16 cellular contexts compared by ENCODE assay signal in genomic region chr5:15927710-15928380, GRCh38.
DNase-seq lines count a peak whose midpoint lies in the region; ATAC-seq, FAIRE-seq and TF ChIP-seq lines count a peak whose summit lies in the region.
"Had no signal": no experiment of that assay in that cellular context is flagged by ENCODE, and none has a peak within 500 bp of the region (broad histone marks: within the 10 kb centered on the region; RNA-seq: fewer than 3 reads in every experiment).

No MANE protein-coding gene starts in this region.

- no peaks in the 10 kb centered on the region for H3K4me1 Mint-ChIP-seq in stimulated activated memory B cell treated with anti-CD40 and anti-IgM and Interleukin-4, amounts not matched to agents 10 μg/mL and 1 μg/mL and 100 μg/mL, for 72 hours
- H3K4me1 Mint-ChIP-seq: CD4-positive, alpha-beta memory T cell had no signal

- POLR2A ChIA-PET in HepG2 (lab: Yijun Ruan, JAX): no interaction called here

- no peaks in the 10 kb centered on the region for H3K4me1 ChIP-seq in HepG2 (ENCODE audit: insufficient read depth, low read length)
- no peaks in the 10 kb centered on the region for H3K4me1 ChIP-seq in right lobe of liver
- peaks cover 0 to 4% (median 0%) of the 10 kb centered on the region in 4 donors for H3K4me1 ChIP-seq in esophagus muscularis mucosa
- H3K4me1 ChIP-seq: A549 had no signal

- H2AFZ ChIP-seq in HepG2 (ENCODE audit: low read length): no peak overlapping the region

- no peaks in the 10 kb centered on the region for H3K9me3 Mint-ChIP-seq in stimulated activated memory B cell treated with anti-CD40 and anti-IgM and Interleukin-4, amounts not matched to agents 10 μg/mL and 1 μg/mL and 100 μg/mL, for 72 hours

- no peaks in the 10 kb centered on the region for H3K36me3 Mint-ChIP-seq in stimulated activated memory B cell treated with anti-CD40 and anti-IgM and Interleukin-4, amounts not matched to agents 10 μg/mL and 1 μg/mL and 100 μg/mL, for 72 hours
- H3K36me3 Mint-ChIP-seq: CD4-positive, alpha-beta memory T cell had no signal

- CTCF ChIA-PET in HepG2 (lab: Yijun Ruan, JAX; ENCODE audit: low intra/inter-chr PET ratio, low total read pairs): no interaction called here

- 42% methylated on average over 11 of the region's 38 CpGs for WGBS in HepG2 (ENCODE audit: low lambda C conversion rate)
- WGBS in right lobe of liver (ENCODE audit: insufficient coverage, low coverage, low lambda C conversion rate, missing lambda C conversion rate): 84% methylated on average over 9 of the region's 38 CpGs
- 97% methylated on average over 28 of the region's 38 CpGs for WGBS in esophagus muscularis mucosa

- H3K9me3 ChIP-seq in HepG2 (ENCODE audit: low read length): no peaks in the 10 kb centered on the region
- H3K9me3 ChIP-seq in right lobe of liver: no peaks in the 10 kb centered on the region
- no peaks in the 10 kb centered on the region for H3K9me3 ChIP-seq in esophagus muscularis mucosa
- H3K9me3 ChIP-seq: A549, BE2C, HAP-1 had no signal

- ATAC-seq in HepG2 (peak; percentile 44; the same call in 2 of the 3 replicates), right lobe of liver (no peak), sciatic nerve (peak; percentile 20), HG03097 (IDR thresholded peaks at IDR 0.05; ENCODE audit: low FRiP score, unreplicated experiment) (no peak)
- no peak for ATAC-seq in stimulated activated memory B cell treated with anti-CD40 and anti-IgM and Interleukin-4, amounts not matched to agents 10 μg/mL and 1 μg/mL and 100 μg/mL, for 72 hours
- ATAC-seq: A549 had no signal

- H3K27ac Mint-ChIP-seq in stimulated activated memory B cell treated with anti-CD40 and anti-IgM and Interleukin-4, amounts not matched to agents 10 μg/mL and 1 μg/mL and 100 μg/mL, for 72 hours: no peak overlapping the region
- H3K27ac Mint-ChIP-seq: CD4-positive, alpha-beta memory T cell had no signal

- FAIRE-seq in HepG2 (lab: Jason Lieb, UNC): no peak
- FAIRE-seq: A549, GM12891, HTR-8/SVneo had no signal

- no peaks in the 10 kb centered on the region for H3K79me2 ChIP-seq in HepG2 (ENCODE audit: insufficient read depth, low read length)

- DNase-seq in HepG2 (ENCODE audit: low spot score) (no peak), right lobe of liver (no peak), esophagus muscularis mucosa (ENCODE audit: extremely low spot score) (peak; percentile 62), sciatic nerve (ENCODE audit: low spot score) (no peak), NCI-H1092 (lab: John Stamatoyannopoulos, UW) (no peak)
- DNase-seq: BE2C; CD4-positive, alpha-beta memory T cell; DMS79; GOT3 had no signal

- TF ChIP-seq EP300 in HepG2 (IDR thresholded peaks at IDR 0.05; ENCODE audit: low read depth in 2 of 2, low read length in 2 of 2) (no peak), HepG2 (CRISPR knock-in tag; IDR thresholded peaks at IDR 0.05; ENCODE audit: borderline replicate concordance) (no peak), esophagus muscularis mucosa (IDR thresholded peaks at IDR 0.05) (no peak)

- H3K27me3 ChIP-seq in HepG2 (ENCODE audit: control insufficient read depth in 1 of 2, insufficient read depth in 2 of 2, low read length in 2 of 2): no peaks in the 10 kb centered on the region
- no peaks in the 10 kb centered on the region for H3K27me3 ChIP-seq in right lobe of liver
- no peaks in the 10 kb centered on the region for H3K27me3 ChIP-seq in esophagus muscularis mucosa
- H3K27me3 ChIP-seq: BE2C had no signal

- H3K9ac ChIP-seq in HepG2 (ENCODE audit: insufficient read depth, low read depth, low read length): no peak overlapping the region

- TF ChIP-seq RAD21 in HepG2 (CRISPR knock-in tag; IDR thresholded peaks at IDR 0.05): no peak

- in situ Hi-C loops in HepG2 (cut with HindIII; ENCODE audit: extremely low pct_ligation_motif_present, low pct_unique_long_range_greater_than_20kb): no loop called here

- intact Hi-C loops in HepG2 (cut with micrococcal nuclease; ENCODE audit: unreplicated experiment) (no loop called here), right lobe of liver (cut with DNase I) (no loop called here), esophagus muscularis mucosa (cut with DNase I) (no loop called here), sciatic nerve (cut with DNase I) (no loop called here)

- H4K20me1 ChIP-seq in HepG2 (ENCODE audit: insufficient read depth, low read length): no peaks in the 10 kb centered on the region

- no peaks in the 10 kb centered on the region for H3K27me3 Mint-ChIP-seq in stimulated activated memory B cell treated with anti-CD40 and anti-IgM and Interleukin-4, amounts not matched to agents 10 μg/mL and 1 μg/mL and 100 μg/mL, for 72 hours
- H3K27me3 Mint-ChIP-seq: CD4-positive, alpha-beta memory T cell had no signal

- no peak overlapping the region for H3K4me2 ChIP-seq in HepG2 (ENCODE audit: low read depth, low read length)
- H3K4me2 ChIP-seq: A549 had no signal

- H3K4me3 ChIP-seq in HepG2 (replicated peaks in 1 of 3; ENCODE audit: insufficient read depth in 1 of 3, low read depth in 2 of 3, low read length in 3 of 3): no peak overlapping the region
- no peak overlapping the region for H3K4me3 ChIP-seq in right lobe of liver
- H3K4me3 ChIP-seq in esophagus muscularis mucosa: no peak overlapping the region
- H3K4me3 ChIP-seq: A549, HAP-1 had no signal

- H3K4me3 Mint-ChIP-seq in stimulated activated memory B cell treated with anti-CD40 and anti-IgM and Interleukin-4, amounts not matched to agents 10 μg/mL and 1 μg/mL and 100 μg/mL, for 72 hours: no peak overlapping the region
- H3K4me3 Mint-ChIP-seq: CD4-positive, alpha-beta memory T cell had no signal

- BruUV-seq in HepG2 (replicated peaks; lab: Mats Ljungman, UMichigan): no TSS peak

- TF ChIP-seq CTCF in HepG2 (CRISPR knock-in tag; IDR thresholded peaks at IDR 0.05) (no peak), right lobe of liver (IDR thresholded peaks at IDR 0.05) (no peak), esophagus muscularis mucosa (IDR thresholded peaks at IDR 0.05) (no peak)

- H3K27ac ChIP-seq in HepG2 (ENCODE audit: extremely low read length, insufficient read depth, low read length): no peak overlapping the region
- H3K27ac ChIP-seq in right lobe of liver: no peak overlapping the region
- no peak overlapping the region for H3K27ac ChIP-seq in esophagus muscularis mucosa (replicated peaks in 1 of 4)
- H3K27ac ChIP-seq: A549, C4-2B had no signal

- H3K36me3 ChIP-seq in HepG2 (replicated peaks in 1 of 2; ENCODE audit: control insufficient read depth in 1 of 2, insufficient read depth in 2 of 2, low read length in 2 of 2) (no peaks in the 10 kb centered on the region), right lobe of liver (no peaks in the 10 kb centered on the region), esophagus muscularis mucosa (peaks cover 8 to 15% (median 11%) of the 10 kb centered on the region in 4 donors)
- H3K36me3 ChIP-seq: BE2C, HAP-1 had no signal

- TF ChIP-seq POLR2A in HepG2 (IDR thresholded peaks at IDR 0.05; ENCODE audit: insufficient read depth in 1 of 2, low read depth in 2 of 2, low read length in 2 of 2) (no peak), right lobe of liver (IDR thresholded peaks at IDR 0.05) (no peak), esophagus muscularis mucosa (IDR thresholded peaks at IDR 0.05; ENCODE audit: low read depth) (no peak)

TF ChIP-seq in HepG2, 621 proteins besides CTCF, POLR2A, EP300 and RAD21 (continues in another document):
- TF ChIP-seq HOXA5 (CRISPR knock-in tag; IDR thresholded peaks at IDR 0.05): no peak
- no peak for TF ChIP-seq ZNF605 (CRISPR knock-in tag; IDR thresholded peaks at IDR 0.05)
- no peak for TF ChIP-seq KDM5A (IDR thresholded peaks at IDR 0.05; ENCODE audit: borderline replicate concordance, low read length)
- TF ChIP-seq CAMTA2 (CRISPR knock-in tag; IDR thresholded peaks at IDR 0.05; ENCODE audit: borderline replicate concordance): no peak
- no peak for TF ChIP-seq SRSF9 (IDR thresholded peaks at IDR 0.05; ENCODE audit: borderline replicate concordance, insufficient read depth, low read depth, low read length, poor library complexity, severe bottlenecking)
- TF ChIP-seq GMEB2 (CRISPR knock-in tag; IDR thresholded peaks at IDR 0.05; ENCODE audit: low read depth): no peak
- no peak for TF ChIP-seq IRX3 (CRISPR knock-in tag; IDR thresholded peaks at IDR 0.05; ENCODE audit: borderline replicate concordance, low read depth)

Comparison
In these comparisons a context has a peak if more than half of its experiments do, and no peak if none do; other contexts are left out.
1. ATAC-seq: peak in HepG2 (single experiment) and sciatic nerve (single experiment); none in right lobe of liver (0 of 4), stimulated activated memory B cell treated with anti-CD40 and anti-IgM and Interleukin-4, amounts not matched to agents 10 μg/mL and 1 μg/mL and 100 μg/mL, for 72 hours (single experiment) and HG03097 (single experiment).